ENCODE assay signal across 1 cellular context in genomic region chr2:47276061-47276460, GRCh38.
TF ChIP-seq lines count a peak whose summit lies in the region.

No MANE protein-coding gene starts in this region.

TF ChIP-seq in GM23338, 12 proteins besides CTCF, POLR2A, EP300 and RAD21 (continued from another document):
- no peak for TF ChIP-seq NANOG (IDR thresholded peaks at IDR 0.05; ENCODE audit: borderline replicate concordance)
- TF ChIP-seq EZH2phosphoT487 (IDR thresholded peaks at IDR 0.05; ENCODE audit: unreplicated experiment) = no peak
- TF ChIP-seq POLR2AphosphoS5 (IDR thresholded peaks at IDR 0.05; ENCODE audit: low read depth) = no peak
- TF ChIP-seq EZH2 (IDR thresholded peaks at IDR 0.05; ENCODE audit: low read depth, unreplicated experiment) = no peak
- no peak for TF ChIP-seq JUNB (IDR thresholded peaks at IDR 0.05; ENCODE audit: unreplicated experiment)
- TF ChIP-seq ZNF462 (CRISPR knock-in tag; IDR thresholded peaks at IDR 0.05) = no peak
- no peak for TF ChIP-seq CREB1 (CRISPR knock-in tag; IDR thresholded peaks at IDR 0.05; ENCODE audit: low read depth)
- no peak for TF ChIP-seq ETS1 (IDR thresholded peaks at IDR 0.05)
